ENCODE assay signal across 8 cellular contexts in the genomic region with DNA sequence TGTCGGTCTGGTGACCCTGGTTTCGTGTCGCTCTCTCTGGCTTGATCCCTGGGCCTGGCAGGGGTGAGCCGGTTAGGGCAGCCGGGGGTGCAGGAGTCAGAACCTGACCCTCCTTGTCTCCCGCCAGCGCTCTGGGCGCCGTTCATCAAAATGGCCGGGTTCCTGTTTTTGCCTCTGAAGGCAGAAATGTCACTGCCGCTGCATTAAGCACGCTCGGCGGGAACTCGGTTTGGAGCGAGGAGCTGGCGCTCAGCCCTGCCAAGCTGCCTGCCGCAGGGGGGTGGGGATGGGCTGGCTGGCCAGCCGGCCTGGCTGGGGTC.
DNase-seq lines count a peak whose midpoint lies in the region; ATAC-seq and TF ChIP-seq lines count a peak whose summit lies in the region.

No MANE protein-coding gene starts in this region.

- H3K4me3 Mint-ChIP-seq in Caco-2 (ENCODE audit: unreplicated experiment): peak overlapping the region; percentile 75

- no peak overlapping the region for H3K9ac ChIP-seq in duodenal mucosa (ENCODE audit: low read depth in 1 of 2, low read length in 2 of 2)

- no peak for ATAC-seq in HG03521 (IDR thresholded peaks at IDR 0.05; ENCODE audit: unreplicated experiment)
- no peak for ATAC-seq in HG02973 (IDR thresholded peaks at IDR 0.05; ENCODE audit: unreplicated experiment)
- ATAC-seq in HG03565 (IDR thresholded peaks at IDR 0.05; ENCODE audit: unreplicated experiment): no peak

- intact Hi-C loops in Caco-2 (cut with micrococcal nuclease; ENCODE audit: unreplicated experiment): loop anchor here (1.0 to 2.0 kb wide), 2 partner anchors 15 to 35 kb away; no protein-coding TSS in a partner anchor

- peaks cover 28% of the 10 kb centered on the region for H3K4me1 ChIP-seq in Caco-2
- peaks cover 21% of the 10 kb centered on the region in 2 donors for H3K4me1 ChIP-seq in duodenal mucosa (ENCODE audit: control insufficient read depth in 1 of 2, insufficient read depth in 2 of 2, low read length in 2 of 2)
- peaks cover 34% of the 10 kb centered on the region for H3K4me1 ChIP-seq in neuron (ENCODE audit: insufficient read depth, low read length)

- H3K27me3 ChIP-seq in Caco-2 (replicated peaks; ENCODE audit: control insufficient read depth, insufficient read depth, low read length) (no peaks in the 10 kb centered on the region), duodenal mucosa (ENCODE audit: control insufficient read depth in 1 of 2, insufficient read depth in 2 of 2, low read length in 2 of 2) (peaks cover 3 to 4% of the 10 kb centered on the region in 2 donors), neuron (ENCODE audit: insufficient read depth, low read length) (no peaks in the 10 kb centered on the region)

- no TSS peak for BruUV-seq in Caco-2 (replicated peaks; lab: Mats Ljungman, UMichigan)

- H3K36me3 ChIP-seq in Caco-2 (ENCODE audit: control insufficient read depth, insufficient read depth, low read length) (no peaks in the 10 kb centered on the region), duodenal mucosa (ENCODE audit: control insufficient read depth in 1 of 2, insufficient read depth in 2 of 2, low read length in 2 of 2) (no peaks in the 10 kb centered on the region), neuron (ENCODE audit: insufficient read depth, low read length) (no peaks in the 10 kb centered on the region)

- H3K36me3 Mint-ChIP-seq in Caco-2 (ENCODE audit: insufficient read depth, unreplicated experiment): no peaks in the 10 kb centered on the region

- no peaks in the 10 kb centered on the region for H3K9me3 ChIP-seq in Caco-2
- no peaks in the 10 kb centered on the region for H3K9me3 ChIP-seq in duodenal mucosa (ENCODE audit: control insufficient read depth in 1 of 2, low read length in 2 of 2)
- no peaks in the 10 kb centered on the region for H3K9me3 ChIP-seq in neuron (ENCODE audit: low read length)

- H3K9me3 Mint-ChIP-seq in Caco-2 (ENCODE audit: unreplicated experiment): no peaks in the 10 kb centered on the region

- CTCF ChIA-PET in Caco-2 (lab: Charles Lee): interaction anchor here (1.1 to 3.0 kb wide), 6 partner anchors 11 to 78 kb away, joined by 3 to 37 read pairs (median 6); no protein-coding TSS in a partner anchor

- peak overlapping the region; percentile 28 for H2AFZ ChIP-seq in neuron (ENCODE audit: low read depth, low read length)

- POLR2A ChIA-PET in Caco-2 (lab: Charles Lee): interaction anchor here (0.6 to 3.4 kb wide), 3 partner anchors 11 to 64 kb away, joined by 3 to 57 read pairs (median 15); a partner anchor contains a TSS

- H3K27ac Mint-ChIP-seq in Caco-2 (ENCODE audit: unreplicated experiment): no peak overlapping the region

- no peak for DNase-seq in Caco-2
- DNase-seq in NCI-H1092 (lab: John Stamatoyannopoulos, UW): peak; percentile 30
- no peak for DNase-seq in NCI-H510A (lab: John Stamatoyannopoulos, UW)

- H3K27me3 Mint-ChIP-seq in Caco-2 (ENCODE audit: insufficient read depth, unreplicated experiment): no peaks in the 10 kb centered on the region

- H3K4me1 Mint-ChIP-seq in Caco-2 (ENCODE audit: low read depth, unreplicated experiment): peaks cover 15% of the 10 kb centered on the region

- H3K27ac ChIP-seq in duodenal mucosa (ENCODE audit: low read depth, low read length): no peak overlapping the region

- no peak overlapping the region for H3K4me3 ChIP-seq in Caco-2 (ENCODE audit: low read depth, low read length)
- H3K4me3 ChIP-seq in duodenal mucosa (ENCODE audit: low read depth in 1 of 2, low read length in 2 of 2): peak overlapping the region; percentile 63 to 66
- peak overlapping the region; percentile 43 for H3K4me3 ChIP-seq in neuron (ENCODE audit: low read length)

- no peak for TF ChIP-seq CTCF in Caco-2 (IDR thresholded peaks at IDR 0.05; ENCODE audit: insufficient read depth in 1 of 2, low read depth in 1 of 2, low read length in 1 of 2, severe bottlenecking in 1 of 2, unreplicated experiment in 1 of 2)
